ENCODE assay signal across 14 cellular contexts in genomic region chr11:76653674-76654309, GRCh38. TPM values are rescaled to one million over a fixed set of nuclear protein-coding genes. Genes with fewer than 3 reads are reported as not detected.
DNase-seq lines count a peak whose midpoint lies in the region; ATAC-seq, FAIRE-seq and TF ChIP-seq lines count a peak whose summit lies in the region.
"Had no signal": no experiment of that assay in that cellular context is flagged by ENCODE, and none has a peak within 500 bp of the region (broad histone marks: within the 10 kb centered on the region; RNA-seq: fewer than 3 reads in every experiment).

No MANE protein-coding gene starts in this region.

- H3K27ac ChIP-seq in liver (ENCODE audit: low read depth in 1 of 2, low read length in 2 of 2), result peak overlapping the region; percentile 15 to 64
- H3K27ac ChIP-seq in HepG2 (ENCODE audit: extremely low read length, insufficient read depth, low read length), result no peak overlapping the region
- H3K27ac ChIP-seq: C4-2B had no signal

- no peaks in the 10 kb centered on the region for H3K79me2 ChIP-seq in HepG2 (ENCODE audit: insufficient read depth, low read length)

- H3K27me3 ChIP-seq in liver (ENCODE audit: control insufficient read depth in 4 of 4, insufficient read depth in 4 of 4, low read length in 3 of 4), result no peaks in the 10 kb centered on the region
- peaks cover 3 to 26% of the 10 kb centered on the region in 2 experiments for H3K27me3 ChIP-seq in HepG2 (ENCODE audit: control insufficient read depth in 1 of 2, insufficient read depth in 2 of 2, low read length in 2 of 2)

- 82% methylated on average over 11 of the region's 11 CpGs for WGBS in liver
- WGBS in HepG2 (ENCODE audit: low lambda C conversion rate), result 41% methylated on average over 11 of the region's 11 CpGs

- peaks cover 3% of the 10 kb centered on the region for H3K9me3 Mint-ChIP-seq in neural crest cell
- H3K9me3 Mint-ChIP-seq: activated T-cell treated with anti-CD3 and anti-CD28 coated beads, Interleukin-2, amount 50 U/mL, for 4 hours; HFFc6; stimulated activated naive CD8-positive, alpha-beta T cell treated with anti-CD3 and anti-CD28 coated beads, Interleukin-15, amount 100 ng/mL, for 72 hours had no signal

- no peak overlapping the region for H3K4me3 Mint-ChIP-seq in neural crest cell
- H3K4me3 Mint-ChIP-seq in T-helper 17 cell, result no peak overlapping the region
- H3K4me3 Mint-ChIP-seq: activated T-cell treated with anti-CD3 and anti-CD28 coated beads, Interleukin-2, amount 50 U/mL, for 4 hours; HFFc6; stimulated activated naive CD8-positive, alpha-beta T cell treated with anti-CD3 and anti-CD28 coated beads, Interleukin-15, amount 100 ng/mL, for 72 hours had no signal

- no peaks in the 10 kb centered on the region for H4K20me1 ChIP-seq in HepG2 (ENCODE audit: insufficient read depth, low read length)

- POLR2A ChIA-PET in HepG2 (lab: Yijun Ruan, JAX), result no interaction called here

- in situ Hi-C loops in HepG2 (cut with HindIII; ENCODE audit: extremely low pct_ligation_motif_present, low pct_unique_long_range_greater_than_20kb), result no loop called here

- intact Hi-C loops in HepG2 (cut with micrococcal nuclease; ENCODE audit: unreplicated experiment), result no loop called here

- TF ChIP-seq EP300 in HepG2 (IDR thresholded peaks at IDR 0.05; ENCODE audit: low read depth in 2 of 2, low read length in 2 of 2) (no peak), HepG2 (CRISPR knock-in tag; IDR thresholded peaks at IDR 0.05; ENCODE audit: borderline replicate concordance) (no peak)

- H3K9ac ChIP-seq in liver (ENCODE audit: low read depth in 1 of 2, low read length in 2 of 2), result no peak overlapping the region
- H3K9ac ChIP-seq in HepG2 (ENCODE audit: insufficient read depth, low read depth, low read length), result no peak overlapping the region

- ATAC-seq in HepG2 (no peak), T-helper 17 cell (no peak)
- ATAC-seq: activated T-cell treated with anti-CD3 and anti-CD28 coated beads, Interleukin-2, amount 50 U/mL, for 4 hours; stimulated activated naive CD8-positive, alpha-beta T cell treated with anti-CD3 and anti-CD28 coated beads, Interleukin-15, amount 100 ng/mL, for 72 hours had no signal

- H3K4me2 ChIP-seq in HepG2 (ENCODE audit: low read depth, low read length), result no peak overlapping the region

- no peak for FAIRE-seq in HepG2 (lab: Jason Lieb, UNC)

- no peak for TF ChIP-seq POLR2A in HepG2 (IDR thresholded peaks at IDR 0.05; ENCODE audit: insufficient read depth in 1 of 2, low read depth in 2 of 2, low read length in 2 of 2)

- H3K27ac Mint-ChIP-seq in neural crest cell (ENCODE audit: unreplicated experiment) (peak overlapping the region; percentile 62), T-helper 17 cell (no peak overlapping the region)
- H3K27ac Mint-ChIP-seq: HFFc6 had no signal

- CTCF ChIA-PET in HepG2 (lab: Yijun Ruan, JAX; ENCODE audit: low intra/inter-chr PET ratio, low total read pairs), result no interaction called here

- H3K4me1 Mint-ChIP-seq in neural crest cell (peaks cover 6% of the 10 kb centered on the region), T-helper 17 cell (peaks cover 2% of the 10 kb centered on the region)

- H3K36me3 ChIP-seq in liver (ENCODE audit: control insufficient read depth in 4 of 4, insufficient read depth in 3 of 4, low read depth in 1 of 4, low read length in 3 of 4) (no peaks in the 10 kb centered on the region), HepG2 (replicated peaks in 1 of 2; ENCODE audit: control insufficient read depth in 1 of 2, insufficient read depth in 2 of 2, low read length in 2 of 2) (no peaks in the 10 kb centered on the region)

- no peak overlapping the region for H3K4me3 ChIP-seq in liver (ENCODE audit: low read depth in 1 of 3, low read length in 3 of 3)
- H3K4me3 ChIP-seq in HepG2 (replicated peaks in 1 of 3; ENCODE audit: insufficient read depth in 1 of 3, low read depth in 2 of 3, low read length in 3 of 3), result no peak overlapping the region

- no peak for TF ChIP-seq RAD21 in liver (IDR thresholded peaks at IDR 0.05)
- no peak for TF ChIP-seq RAD21 in HepG2 (CRISPR knock-in tag; IDR thresholded peaks at IDR 0.05)

- no peaks in the 10 kb centered on the region for H3K36me3 Mint-ChIP-seq in neural crest cell (ENCODE audit: low read depth)
- peaks cover 2% of the 10 kb centered on the region for H3K36me3 Mint-ChIP-seq in T-helper 17 cell (ENCODE audit: low read depth)

- TF ChIP-seq CTCF in liver (IDR thresholded peaks at IDR 0.05; ENCODE audit: low read depth, low read length, missing input control) (no peak), HepG2 (CRISPR knock-in tag; IDR thresholded peaks at IDR 0.05) (no peak), neural crest cell (conservative IDR thresholded peaks at IDR 0.05) (no peak)

- H2AFZ ChIP-seq in HepG2 (ENCODE audit: low read length), result no peak overlapping the region

- H3K9me3 ChIP-seq in liver (ENCODE audit: control insufficient read depth in 4 of 4, low read length in 3 of 4) (no peaks in the 10 kb centered on the region), HepG2 (ENCODE audit: low read length) (no peaks in the 10 kb centered on the region), T-helper 17 cell (ENCODE audit: control insufficient read depth, low read length, poor library complexity, severe bottlenecking) (no peaks in the 10 kb centered on the region)

- no TSS peak for BruUV-seq in HepG2 (replicated peaks; lab: Mats Ljungman, UMichigan)

- H3K27me3 Mint-ChIP-seq in neural crest cell (ENCODE audit: low read depth), result no peaks in the 10 kb centered on the region
- peaks cover 24% of the 10 kb centered on the region for H3K27me3 Mint-ChIP-seq in T-helper 17 cell

- no peak for DNase-seq in HepG2 (ENCODE audit: low spot score)
- peak; percentile 39 for DNase-seq in fibroblast of the conjunctiva (ENCODE audit: low read depth)
- DNase-seq in neural crest cell (ENCODE audit: low read depth, low spot score), result no peak
- DNase-seq in NCI-H226, result no peak
- DNase-seq in NCI-H1105 (lab: John Stamatoyannopoulos, UW), result no peak
- DNase-seq in Ammon's horn (ENCODE audit: low spot score), result no peak
- no peak for DNase-seq in T-helper 17 cell
- DNase-seq: activated T-cell treated with anti-CD3 and anti-CD28 coated beads, Interleukin-2, amount 50 U/mL, for 4 hours; erythroblast; HFFc6; NCI-H2107 had no signal

- H3K4me1 ChIP-seq in liver (ENCODE audit: control insufficient read depth in 4 of 4, insufficient read depth in 4 of 4, low read length in 3 of 4) (peaks cover 0 to 3% (median 0%) of the 10 kb centered on the region in 4 donors), HepG2 (ENCODE audit: insufficient read depth, low read length) (no peaks in the 10 kb centered on the region)

TF ChIP-seq in HepG2, 621 proteins besides CTCF, POLR2A, EP300 and RAD21 (continues in another document):
- TF ChIP-seq PPARG (CRISPR knock-in tag; conservative IDR thresholded peaks at IDR 0.05), result no peak
- TF ChIP-seq ZNF605 (CRISPR knock-in tag; IDR thresholded peaks at IDR 0.05), result no peak
- no peak for TF ChIP-seq NCOA2 (CRISPR knock-in tag; IDR thresholded peaks at IDR 0.05)
- no peak for TF ChIP-seq ZNF333 (CRISPR knock-in tag; IDR thresholded peaks at IDR 0.05; ENCODE audit: borderline replicate concordance)
- no peak for TF ChIP-seq ZXDC (CRISPR knock-in tag; IDR thresholded peaks at IDR 0.05)
- TF ChIP-seq CBX1 (IDR thresholded peaks at IDR 0.05; ENCODE audit: low read depth), result no peak

RNA-seq across cellular contexts. Expression of gene LRRC32, which starts 16.8 kb away (rescaled TPM):
- total RNA-seq in liver (1 to 10 TPM; 5.4 to 7.4 TPM), HepG2 (2016; rRNA removed; fragmentation: Illumina TruSeq; extraction: Trizol) (not detected in 2 replicates), neural crest cell (0.61 and 0.77 TPM in 2 replicates), T-helper 17 cell (10 to 100 TPM in 1 of 2 donors, 1 to 10 TPM in 1; 3.2 to 11.5 TPM)
- polyA plus RNA-seq in liver (10 to 100 TPM; 11.2 to 15.4 TPM), HepG2 (2011; rRNA removed) (0.07 and 0.12 TPM in 2 replicates)
- total RNA-seq in HepG2 (2016; cell fraction: cytosol; rRNA removed; fragmentation: Illumina TruSeq; extraction: Trizol; ENCODE audit: low read depth), result not detected in 2 replicates
- not detected in 2 replicates for total RNA-seq in HepG2 (2016; cell fraction: insoluble cytoplasmic fraction; rRNA removed; fragmentation: Illumina TruSeq; extraction: Trizol)
- not detected in 2 replicates for total RNA-seq in HepG2 (2016; cell fraction: membrane; rRNA removed; fragmentation: Illumina TruSeq; extraction: Trizol)
- not detected in 2 replicates for total RNA-seq in HepG2 (2016; cell fraction: nucleus; rRNA removed; fragmentation: Illumina TruSeq; extraction: Trizol)
- polyA plus RNA-seq in HepG2 (2011; cell fraction: cytosol; rRNA removed), result not detected in 2 replicates
- 0.03 TPM in 1 of 2 replicates, not detected in the other for polyA plus RNA-seq in HepG2 (2011; cell fraction: nucleus; rRNA removed)
- 0.07 TPM in 1 of 2 replicates, not detected in the other for polyA plus RNA-seq in HepG2 (2012)
- polyA plus RNA-seq in HepG2 (2016; cell fraction: cytosol; fragmentation: Illumina TruSeq; extraction: Trizol; ENCODE audit: low read depth), result not detected in 2 replicates
- not detected in 2 replicates for polyA plus RNA-seq in HepG2 (2016; cell fraction: insoluble cytoplasmic fraction; fragmentation: Illumina TruSeq; extraction: Trizol; ENCODE audit: low read depth)
- not detected in 2 replicates for polyA plus RNA-seq in HepG2 (2016; cell fraction: membrane; fragmentation: Illumina TruSeq; extraction: Trizol; ENCODE audit: low read depth)
- polyA plus RNA-seq in HepG2 (2016; cell fraction: nucleus; fragmentation: Illumina TruSeq; extraction: Trizol; ENCODE audit: insufficient read depth, low read depth), result not detected in 2 replicates
- 1.6 TPM in 1 of 2 replicates, not detected in the other for polyA minus RNA-seq in HepG2 (2011; rRNA and poly(A)+ RNA removed; ENCODE audit: low replicate concordance)
- polyA minus RNA-seq in HepG2 (2011; cell fraction: cytosol; rRNA and poly(A)+ RNA removed), result not detected in 2 replicates
- polyA minus RNA-seq in HepG2 (2011; cell fraction: nucleus; rRNA and poly(A)+ RNA removed), result not detected in 2 replicates
